ENCODE assay signal across 19 cellular contexts in the genomic region with DNA sequence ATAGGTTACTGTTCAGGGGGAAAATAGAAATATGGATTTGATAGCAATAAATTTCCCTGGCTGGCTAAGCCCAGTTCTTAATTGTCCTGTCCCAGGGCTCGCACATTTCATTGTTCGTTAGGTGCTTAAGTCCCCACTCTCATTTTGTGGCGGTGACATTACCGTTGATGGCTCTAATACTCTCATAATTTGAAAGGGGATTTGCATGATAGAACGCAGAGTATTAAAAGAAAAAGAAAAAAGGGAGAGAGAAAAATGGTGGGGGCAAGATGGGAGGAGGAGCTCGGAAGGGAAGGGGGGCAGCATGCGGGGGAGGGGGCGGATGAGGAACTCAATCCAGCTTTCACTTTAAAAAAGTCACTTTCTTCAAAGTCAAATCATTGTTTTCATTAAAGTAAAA.
DNase-seq lines count a peak whose midpoint lies in the region; ATAC-seq, FAIRE-seq and TF ChIP-seq lines count a peak whose summit lies in the region.
"Had no signal": no experiment of that assay in that cellular context is flagged by ENCODE, and none has a peak within 500 bp of the region (broad histone marks: within the 10 kb centered on the region; RNA-seq: fewer than 3 reads in every experiment).

No MANE protein-coding gene starts in this region.

- no peak overlapping the region for H3K4me2 ChIP-seq in HepG2 (ENCODE audit: low read depth, low read length)
- H3K4me2 ChIP-seq: A549 had no signal

- no peaks in the 10 kb centered on the region for H4K20me1 ChIP-seq in HepG2 (ENCODE audit: insufficient read depth, low read length)

- POLR2A ChIA-PET in naive thymus-derived CD8-positive, alpha-beta T cell (lab: Charles Lee) = no interaction called here
- POLR2A ChIA-PET in HepG2 (lab: Yijun Ruan, JAX) = interaction anchor here (0.9 kb wide), 1 partner anchor 102 kb away, joined by 3 read pairs; no protein-coding TSS in a partner anchor

- TF ChIP-seq EP300 in HepG2 (IDR thresholded peaks at IDR 0.05; ENCODE audit: low read depth in 2 of 2, low read length in 2 of 2) (no peak), HepG2 (CRISPR knock-in tag; IDR thresholded peaks at IDR 0.05; ENCODE audit: borderline replicate concordance) (no peak)

- H3K4me3 ChIP-seq in HAP-1 = no peak overlapping the region
- H3K4me3 ChIP-seq in HepG2 (replicated peaks in 1 of 3; ENCODE audit: insufficient read depth in 1 of 3, low read depth in 2 of 3, low read length in 3 of 3) = no peak overlapping the region
- H3K4me3 ChIP-seq: A549 had no signal

- WGBS in HepG2 (ENCODE audit: low lambda C conversion rate) = 67% methylated on average over 8 of the region's 8 CpGs

- no peak for FAIRE-seq in HepG2 (lab: Jason Lieb, UNC)
- FAIRE-seq: A549, H1 had no signal

- no peak overlapping the region for H3K4me3 Mint-ChIP-seq in mesothelial cell of epicardium
- no peak overlapping the region for H3K4me3 Mint-ChIP-seq in naive thymus-derived CD8-positive, alpha-beta T cell
- H3K4me3 Mint-ChIP-seq in stimulated activated naive B cell treated with anti-CD40 and anti-IgM and Interleukin-4, amounts not matched to agents 10 μg/mL and 1 μg/mL and 100 μg/mL, for 72 hours = no peak overlapping the region
- H3K4me3 Mint-ChIP-seq: CD4-positive, alpha-beta memory T cell; H9; IgD-negative memory B cell had no signal

- intact Hi-C loops in HepG2 (cut with micrococcal nuclease; ENCODE audit: unreplicated experiment) = no loop called here

- peak overlapping the region; percentile 59 for H3K27ac Mint-ChIP-seq in mesothelial cell of epicardium
- H3K27ac Mint-ChIP-seq in naive thymus-derived CD8-positive, alpha-beta T cell = no peak overlapping the region
- no peak overlapping the region for H3K27ac Mint-ChIP-seq in stimulated activated naive B cell treated with anti-CD40 and anti-IgM and Interleukin-4, amounts not matched to agents 10 μg/mL and 1 μg/mL and 100 μg/mL, for 72 hours
- H3K27ac Mint-ChIP-seq: CD4-positive, alpha-beta memory T cell; H9; IgD-negative memory B cell had no signal

- in situ Hi-C loops in HAP-1 (cut with MboI; ENCODE audit: low sequenced_read_pairs) (no loop called here), HepG2 (cut with HindIII; ENCODE audit: extremely low pct_ligation_motif_present, low pct_unique_long_range_greater_than_20kb) (no loop called here)

- no peaks in the 10 kb centered on the region for H3K27me3 ChIP-seq in HAP-1 (ENCODE audit: low read depth)
- peaks cover 9 to 55% of the 10 kb centered on the region in 2 experiments for H3K27me3 ChIP-seq in HepG2 (ENCODE audit: control insufficient read depth in 1 of 2, insufficient read depth in 2 of 2, low read length in 2 of 2)

- no peak overlapping the region for H2AFZ ChIP-seq in HepG2 (ENCODE audit: low read length)

- H3K79me2 ChIP-seq in HepG2 (ENCODE audit: insufficient read depth, low read length) = no peaks in the 10 kb centered on the region

- no peaks in the 10 kb centered on the region for H3K36me3 Mint-ChIP-seq in mesothelial cell of epicardium
- no peaks in the 10 kb centered on the region for H3K36me3 Mint-ChIP-seq in naive thymus-derived CD8-positive, alpha-beta T cell
- H3K36me3 Mint-ChIP-seq in stimulated activated naive B cell treated with anti-CD40 and anti-IgM and Interleukin-4, amounts not matched to agents 10 μg/mL and 1 μg/mL and 100 μg/mL, for 72 hours = no peaks in the 10 kb centered on the region
- H3K36me3 Mint-ChIP-seq: CD14-positive monocyte; CD4-positive, alpha-beta memory T cell; IgD-negative memory B cell had no signal

- no peak for TF ChIP-seq RAD21 in HepG2 (CRISPR knock-in tag; IDR thresholded peaks at IDR 0.05)

- DNase-seq in NCI-H1436 (lab: John Stamatoyannopoulos, UW) = peak; percentile 16
- no peak for DNase-seq in NCI-H1436 treated with DMSO at 0.1 percent for 48 hours (lab: John Stamatoyannopoulos, UW)
- peak; percentile 56 to 69 for DNase-seq in HAP-1 (ENCODE audit: low spot score in 2 of 2)
- no peak for DNase-seq in mesothelial cell of epicardium (ENCODE audit: low spot score in 2 of 2, unreplicated experiment in 2 of 2)
- DNase-seq in naive thymus-derived CD8-positive, alpha-beta T cell = no peak
- DNase-seq in stimulated activated naive B cell treated with anti-CD40 and anti-IgM and Interleukin-4, amounts not matched to agents 10 μg/mL and 1 μg/mL and 100 μg/mL, for 72 hours = no peak
- DNase-seq in HepG2 (ENCODE audit: low spot score) = no peak
- DNase-seq: CD4-positive, alpha-beta memory T cell; DMS153; DMS79; GDM1; H9; KBM-7 had no signal

- no peaks in the 10 kb centered on the region for H3K9me3 Mint-ChIP-seq in mesothelial cell of epicardium
- H3K9me3 Mint-ChIP-seq in naive thymus-derived CD8-positive, alpha-beta T cell = no peaks in the 10 kb centered on the region
- no peaks in the 10 kb centered on the region for H3K9me3 Mint-ChIP-seq in stimulated activated naive B cell treated with anti-CD40 and anti-IgM and Interleukin-4, amounts not matched to agents 10 μg/mL and 1 μg/mL and 100 μg/mL, for 72 hours
- H3K9me3 Mint-ChIP-seq: CD4-positive, alpha-beta memory T cell; H9; IgD-negative memory B cell had no signal

- no peaks in the 10 kb centered on the region for H3K36me3 ChIP-seq in HAP-1 (replicated peaks)
- no peaks in the 10 kb centered on the region for H3K36me3 ChIP-seq in HepG2 (replicated peaks in 1 of 2; ENCODE audit: control insufficient read depth in 1 of 2, insufficient read depth in 2 of 2, low read length in 2 of 2)

- H3K9me3 ChIP-seq in HAP-1 (no peaks in the 10 kb centered on the region), HepG2 (ENCODE audit: low read length) (no peaks in the 10 kb centered on the region)
- H3K9me3 ChIP-seq: A549 had no signal

- H3K4me1 ChIP-seq in HAP-1 (peaks cover 8% of the 10 kb centered on the region), HepG2 (ENCODE audit: insufficient read depth, low read length) (peaks cover 37% of the 10 kb centered on the region)

- no TSS peak for BruUV-seq in HepG2 (replicated peaks; lab: Mats Ljungman, UMichigan)

- no peaks in the 10 kb centered on the region for H3K27me3 Mint-ChIP-seq in mesothelial cell of epicardium (ENCODE audit: low read depth)
- H3K27me3 Mint-ChIP-seq in naive thymus-derived CD8-positive, alpha-beta T cell = peaks cover 35 to 95% (median 72%) of the 10 kb centered on the region in 5 donors
- peaks cover 62 to 75% of the 10 kb centered on the region in 2 donors for H3K27me3 Mint-ChIP-seq in stimulated activated naive B cell treated with anti-CD40 and anti-IgM and Interleukin-4, amounts not matched to agents 10 μg/mL and 1 μg/mL and 100 μg/mL, for 72 hours

- ATAC-seq in naive thymus-derived CD8-positive, alpha-beta T cell = no peak
- no peak for ATAC-seq in stimulated activated naive B cell treated with anti-CD40 and anti-IgM and Interleukin-4, amounts not matched to agents 10 μg/mL and 1 μg/mL and 100 μg/mL, for 72 hours (replicated peaks)
- ATAC-seq in HepG2 = no peak
- ATAC-seq: A549 had no signal

- TF ChIP-seq POLR2A in HepG2 (IDR thresholded peaks at IDR 0.05; ENCODE audit: insufficient read depth in 1 of 2, low read depth in 2 of 2, low read length in 2 of 2) = no peak

- no peak overlapping the region for H3K27ac ChIP-seq in HepG2 (ENCODE audit: extremely low read length, insufficient read depth, low read length)
- H3K27ac ChIP-seq: 22Rv1, A549, HL-60 had no signal

- H3K4me1 Mint-ChIP-seq in mesothelial cell of epicardium = peaks cover 72% of the 10 kb centered on the region
- peaks cover 4 to 10% (median 9%) of the 10 kb centered on the region in 4 donors for H3K4me1 Mint-ChIP-seq in naive thymus-derived CD8-positive, alpha-beta T cell
- peaks cover 26 to 31% of the 10 kb centered on the region in 2 donors for H3K4me1 Mint-ChIP-seq in stimulated activated naive B cell treated with anti-CD40 and anti-IgM and Interleukin-4, amounts not matched to agents 10 μg/mL and 1 μg/mL and 100 μg/mL, for 72 hours

- TF ChIP-seq CTCF in mesothelial cell of epicardium (IDR thresholded peaks at IDR 0.05; ENCODE audit: unreplicated experiment) = no peak
- no peak for TF ChIP-seq CTCF in HepG2 (CRISPR knock-in tag; IDR thresholded peaks at IDR 0.05)

- H3K9ac ChIP-seq in HepG2 (ENCODE audit: insufficient read depth, low read depth, low read length) = no peak overlapping the region

- CTCF ChIA-PET in HepG2 (lab: Yijun Ruan, JAX; ENCODE audit: low intra/inter-chr PET ratio, low total read pairs) = no interaction called here

TF ChIP-seq in HepG2, 621 proteins besides CTCF, POLR2A, EP300 and RAD21 (continues in another document):
- TF ChIP-seq IRF2 (CRISPR knock-in tag; IDR thresholded peaks at IDR 0.05) (no peak), POLR2G (IDR thresholded peaks at IDR 0.05; ENCODE audit: low read depth, low read length) (no peak), ZNF33A (CRISPR knock-in tag; IDR thresholded peaks at IDR 0.05; ENCODE audit: borderline replicate concordance) (no peak), ZNF484 (CRISPR knock-in tag; IDR thresholded peaks at IDR 0.05; ENCODE audit: borderline replicate concordance, low read depth) (no peak), ZFP82 (CRISPR knock-in tag; IDR thresholded peaks at IDR 0.05; ENCODE audit: borderline replicate concordance) (no peak)
- TF ChIP-seq, protein P1, sequence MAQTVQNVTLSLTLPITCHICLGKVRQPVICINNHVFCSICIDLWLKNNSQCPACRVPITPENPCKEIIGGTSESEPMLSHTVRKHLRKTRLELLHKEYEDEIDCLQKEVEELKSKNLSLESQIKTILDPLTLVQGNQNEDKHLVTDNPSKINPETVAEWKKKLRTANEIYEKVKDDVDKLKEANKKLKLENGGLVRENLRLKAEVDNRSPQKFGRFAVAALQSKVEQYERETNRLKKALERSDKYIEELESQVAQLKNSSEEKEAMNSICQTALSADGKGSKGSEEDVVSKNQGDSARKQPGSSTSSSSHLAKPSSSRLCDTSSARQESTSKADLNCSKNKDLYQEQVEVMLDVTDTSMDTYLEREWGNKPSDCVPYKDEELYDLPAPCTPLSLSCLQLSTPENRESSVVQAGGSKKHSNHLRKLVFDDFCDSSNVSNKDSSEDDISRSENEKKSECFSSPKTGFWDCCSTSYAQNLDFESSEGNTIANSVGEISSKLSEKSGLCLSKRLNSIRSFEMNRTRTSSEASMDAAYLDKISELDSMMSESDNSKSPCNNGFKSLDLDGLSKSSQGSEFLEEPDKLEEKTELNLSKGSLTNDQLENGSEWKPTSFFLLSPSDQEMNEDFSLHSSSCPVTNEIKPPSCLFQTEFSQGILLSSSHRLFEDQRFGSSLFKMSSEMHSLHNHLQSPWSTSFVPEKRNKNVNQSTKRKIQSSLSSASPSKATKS (CRISPR knock-in tag; IDR thresholded peaks at IDR 0.05) = no peak
- TF ChIP-seq, protein P2, sequence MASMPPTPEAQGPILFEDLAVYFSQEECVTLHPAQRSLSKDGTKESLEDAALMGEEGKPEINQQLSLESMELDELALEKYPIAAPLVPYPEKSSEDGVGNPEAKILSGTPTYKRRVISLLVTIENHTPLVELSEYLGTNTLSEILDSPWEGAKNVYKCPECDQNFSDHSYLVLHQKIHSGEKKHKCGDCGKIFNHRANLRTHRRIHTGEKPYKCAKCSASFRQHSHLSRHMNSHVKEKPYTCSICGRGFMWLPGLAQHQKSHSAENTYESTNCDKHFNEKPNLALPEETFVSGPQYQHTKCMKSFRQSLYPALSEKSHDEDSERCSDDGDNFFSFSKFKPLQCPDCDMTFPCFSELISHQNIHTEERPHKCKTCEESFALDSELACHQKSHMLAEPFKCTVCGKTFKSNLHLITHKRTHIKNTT (CRISPR knock-in tag; IDR thresholded peaks at IDR 0.05) = no peak

Comparison
In these comparisons a context has a peak if more than half of its experiments do, and no peak if none do; other contexts are left out.
1. DNase-seq: peak in NCI-H1436 (single experiment) and HAP-1 (2 of 2); none in NCI-H1436 treated with DMSO at 0.1 percent for 48 hours (single experiment), mesothelial cell of epicardium (0 of 2), naive thymus-derived CD8-positive, alpha-beta T cell (0 of 10), stimulated activated naive B cell treated with anti-CD40 and anti-IgM and Interleukin-4, amounts not matched to agents 10 μg/mL and 1 μg/mL and 100 μg/mL, for 72 hours (single experiment) and HepG2 (single experiment).